ENCODE assay signal across 9 cellular contexts in genomic region chr5:61450170-61450815, GRCh38.
A peak's percentile ranks its signal among the peaks of the same experiment; 100 is the strongest.
DNase-seq lines count a peak whose midpoint lies in the region; ATAC-seq and TF ChIP-seq lines count a peak whose summit lies in the region.
"Had no signal": no experiment of that assay in that cellular context is flagged by ENCODE, and none has a peak within 500 bp of the region (broad histone marks: within the 10 kb centered on the region; RNA-seq: fewer than 3 reads in every experiment).

No MANE protein-coding gene starts in this region.

- H3K4me1 ChIP-seq in endodermal cell (ENCODE audit: control insufficient read depth, insufficient read depth, low read length) (peaks cover under 1% of the 10 kb centered on the region), mucosa of descending colon (ENCODE audit: low read depth) (peaks cover 13% of the 10 kb centered on the region)

- 78% methylated on average over 1 of the region's 1 CpG; no CpG with 5 or more reads in 1 of the 2 experiments for WGBS in endodermal cell (ENCODE audit: insufficient coverage in 1 of 2, insufficient read length in 1 of 2), 2 experiments

- no peaks in the 10 kb centered on the region for H3K27me3 ChIP-seq in endodermal cell (ENCODE audit: control insufficient read depth, insufficient read depth, low read length, poor library complexity, severe bottlenecking)

- H3K9me3 ChIP-seq in endodermal cell (ENCODE audit: control insufficient read depth, low read length) (peaks cover 17% of the 10 kb centered on the region), mucosa of descending colon (peaks cover 14% of the 10 kb centered on the region)

- POLR2A ChIA-PET in AG04449 (lab: Yijun Ruan, JAX): interaction anchor here (1.0 to 1.5 kb wide), 3 partner anchors 12 to 119 kb away, joined by 6 to 10 read pairs (median 6); partner anchors contain the start of gene ZSWIM6

- H3K4me1 Mint-ChIP-seq in endodermal cell: peaks cover 1% of the 10 kb centered on the region

- H3K4me3 ChIP-seq in AG04449 (ENCODE audit: low read depth, low read length) (no peak overlapping the region), endodermal cell (ENCODE audit: low read length) (no peak overlapping the region), mucosa of descending colon (no peak overlapping the region)

- intact Hi-C loops in mucosa of descending colon (cut with DNase I, micrococcal nuclease): no loop called here

- ATAC-seq in mucosa of descending colon (peak; percentile 84), HG02610 (IDR thresholded peaks at IDR 0.05; ENCODE audit: unreplicated experiment) (no peak)

- H3K36me3 Mint-ChIP-seq in endodermal cell (ENCODE audit: low read depth): peaks cover 22% of the 10 kb centered on the region

- no peak overlapping the region for H3K4me3 Mint-ChIP-seq in endodermal cell
- H3K4me3 Mint-ChIP-seq: stimulated activated naive CD8-positive, alpha-beta T cell treated with anti-CD3 and anti-CD28 coated beads, Interleukin-15, Interleukin-2, amounts not matched to agents 100 ng/mL and 50 ng/mL, for 24 hours had no signal

- DNase-seq in AG04449 (ENCODE audit: low read depth, low spot score) (peak; percentile 81), NCI-H446 (lab: John Stamatoyannopoulos, UW) (peak; percentile 16 to 74), endodermal cell (no peak), mucosa of descending colon (no peak), NK-92 (lab: John Stamatoyannopoulos, UW; ENCODE audit: unreplicated experiment) (no peak), NCI-H187 (lab: John Stamatoyannopoulos, UW) (no peak), NCI-H1436 treated with DMSO at 0.1 percent for 48 hours (lab: John Stamatoyannopoulos, UW) (no peak)

- no peak overlapping the region for H3K9ac ChIP-seq in endodermal cell (ENCODE audit: extremely low read depth, low read length, poor library complexity, severe bottlenecking)

- H3K27me3 Mint-ChIP-seq in endodermal cell (ENCODE audit: insufficient read depth): no peaks in the 10 kb centered on the region
- H3K27me3 Mint-ChIP-seq: stimulated activated naive CD8-positive, alpha-beta T cell treated with anti-CD3 and anti-CD28 coated beads, Interleukin-15, Interleukin-2, amounts not matched to agents 100 ng/mL and 50 ng/mL, for 24 hours had no signal

- TF ChIP-seq CTCF in AG04449 (IDR thresholded peaks at IDR 0.05; ENCODE audit: insufficient read depth, low read length, missing control alignments) (no peak), endodermal cell (conservative IDR thresholded peaks at IDR 0.05) (no peak), mucosa of descending colon (IDR thresholded peaks at IDR 0.05) (no peak)

- CTCF ChIA-PET in AG04449 (lab: Yijun Ruan, JAX): interaction anchor here (0.8 to 2.0 kb wide), 5 partner anchors 14 to 395 kb away, joined by 3 to 10 read pairs (median 3); no protein-coding TSS in a partner anchor

- peak overlapping the region; percentile 59 for H3K27ac ChIP-seq in endodermal cell (ENCODE audit: low read depth, low read length)

- peaks cover 14% of the 10 kb centered on the region for H3K36me3 ChIP-seq in endodermal cell (ENCODE audit: control insufficient read depth, insufficient read depth, low read length)
- H3K36me3 ChIP-seq in mucosa of descending colon (ENCODE audit: low read depth): no peaks in the 10 kb centered on the region

- no peak overlapping the region for H3K27ac Mint-ChIP-seq in endodermal cell
- H3K27ac Mint-ChIP-seq: stimulated activated naive CD8-positive, alpha-beta T cell treated with anti-CD3 and anti-CD28 coated beads, Interleukin-15, Interleukin-2, amounts not matched to agents 100 ng/mL and 50 ng/mL, for 24 hours had no signal

- peaks cover 18% of the 10 kb centered on the region for H3K9me3 Mint-ChIP-seq in endodermal cell

Comparison
In these comparisons a context has a peak if more than half of its experiments do, and no peak if none do; other contexts are left out.
1. DNase-seq: peak in AG04449 (single experiment) and NCI-H446 (2 of 2); none in endodermal cell (single experiment), mucosa of descending colon (0 of 3), NK-92 (single experiment), NCI-H187 (0 of 2) and NCI-H1436 treated with DMSO at 0.1 percent for 48 hours (single experiment).